In the genomic region with DNA sequence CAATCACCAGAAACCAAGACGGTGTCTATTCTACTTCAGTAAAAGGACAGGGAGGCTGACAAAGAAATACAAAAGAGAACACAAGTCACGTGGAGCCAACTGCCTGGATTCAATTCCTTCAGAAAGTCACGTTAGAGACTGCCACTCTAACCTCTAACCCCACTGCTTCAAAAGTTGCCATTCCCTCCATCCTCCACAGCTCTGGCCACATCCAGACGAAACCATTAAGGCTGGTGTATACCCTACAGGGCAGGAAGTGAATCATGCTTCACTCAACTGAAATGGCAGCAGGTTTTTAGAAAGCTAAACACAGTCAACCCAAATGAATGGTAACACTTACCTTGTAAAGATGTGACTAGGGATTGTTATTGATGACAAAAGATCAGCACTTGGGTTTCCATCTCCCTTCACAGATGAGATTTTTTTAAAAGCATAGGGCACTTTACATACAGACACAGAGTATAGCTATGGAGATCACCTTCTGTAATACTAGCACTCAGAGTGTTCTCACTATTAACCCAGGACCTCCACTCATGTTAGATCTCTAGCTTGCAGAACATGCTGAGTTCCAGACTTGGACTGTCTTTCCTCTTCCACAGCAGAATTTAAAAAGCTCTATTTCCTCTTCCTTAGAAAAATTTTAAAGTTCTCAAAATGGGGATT, we compare ENCODE assay signal across 1 cellular context.
TF ChIP-seq lines count a peak whose summit lies in the region.

No MANE protein-coding gene starts in this region.

TF ChIP-seq in GM23338, 12 proteins besides CTCF, POLR2A, EP300 and RAD21:
- TF ChIP-seq, protein P1, sequence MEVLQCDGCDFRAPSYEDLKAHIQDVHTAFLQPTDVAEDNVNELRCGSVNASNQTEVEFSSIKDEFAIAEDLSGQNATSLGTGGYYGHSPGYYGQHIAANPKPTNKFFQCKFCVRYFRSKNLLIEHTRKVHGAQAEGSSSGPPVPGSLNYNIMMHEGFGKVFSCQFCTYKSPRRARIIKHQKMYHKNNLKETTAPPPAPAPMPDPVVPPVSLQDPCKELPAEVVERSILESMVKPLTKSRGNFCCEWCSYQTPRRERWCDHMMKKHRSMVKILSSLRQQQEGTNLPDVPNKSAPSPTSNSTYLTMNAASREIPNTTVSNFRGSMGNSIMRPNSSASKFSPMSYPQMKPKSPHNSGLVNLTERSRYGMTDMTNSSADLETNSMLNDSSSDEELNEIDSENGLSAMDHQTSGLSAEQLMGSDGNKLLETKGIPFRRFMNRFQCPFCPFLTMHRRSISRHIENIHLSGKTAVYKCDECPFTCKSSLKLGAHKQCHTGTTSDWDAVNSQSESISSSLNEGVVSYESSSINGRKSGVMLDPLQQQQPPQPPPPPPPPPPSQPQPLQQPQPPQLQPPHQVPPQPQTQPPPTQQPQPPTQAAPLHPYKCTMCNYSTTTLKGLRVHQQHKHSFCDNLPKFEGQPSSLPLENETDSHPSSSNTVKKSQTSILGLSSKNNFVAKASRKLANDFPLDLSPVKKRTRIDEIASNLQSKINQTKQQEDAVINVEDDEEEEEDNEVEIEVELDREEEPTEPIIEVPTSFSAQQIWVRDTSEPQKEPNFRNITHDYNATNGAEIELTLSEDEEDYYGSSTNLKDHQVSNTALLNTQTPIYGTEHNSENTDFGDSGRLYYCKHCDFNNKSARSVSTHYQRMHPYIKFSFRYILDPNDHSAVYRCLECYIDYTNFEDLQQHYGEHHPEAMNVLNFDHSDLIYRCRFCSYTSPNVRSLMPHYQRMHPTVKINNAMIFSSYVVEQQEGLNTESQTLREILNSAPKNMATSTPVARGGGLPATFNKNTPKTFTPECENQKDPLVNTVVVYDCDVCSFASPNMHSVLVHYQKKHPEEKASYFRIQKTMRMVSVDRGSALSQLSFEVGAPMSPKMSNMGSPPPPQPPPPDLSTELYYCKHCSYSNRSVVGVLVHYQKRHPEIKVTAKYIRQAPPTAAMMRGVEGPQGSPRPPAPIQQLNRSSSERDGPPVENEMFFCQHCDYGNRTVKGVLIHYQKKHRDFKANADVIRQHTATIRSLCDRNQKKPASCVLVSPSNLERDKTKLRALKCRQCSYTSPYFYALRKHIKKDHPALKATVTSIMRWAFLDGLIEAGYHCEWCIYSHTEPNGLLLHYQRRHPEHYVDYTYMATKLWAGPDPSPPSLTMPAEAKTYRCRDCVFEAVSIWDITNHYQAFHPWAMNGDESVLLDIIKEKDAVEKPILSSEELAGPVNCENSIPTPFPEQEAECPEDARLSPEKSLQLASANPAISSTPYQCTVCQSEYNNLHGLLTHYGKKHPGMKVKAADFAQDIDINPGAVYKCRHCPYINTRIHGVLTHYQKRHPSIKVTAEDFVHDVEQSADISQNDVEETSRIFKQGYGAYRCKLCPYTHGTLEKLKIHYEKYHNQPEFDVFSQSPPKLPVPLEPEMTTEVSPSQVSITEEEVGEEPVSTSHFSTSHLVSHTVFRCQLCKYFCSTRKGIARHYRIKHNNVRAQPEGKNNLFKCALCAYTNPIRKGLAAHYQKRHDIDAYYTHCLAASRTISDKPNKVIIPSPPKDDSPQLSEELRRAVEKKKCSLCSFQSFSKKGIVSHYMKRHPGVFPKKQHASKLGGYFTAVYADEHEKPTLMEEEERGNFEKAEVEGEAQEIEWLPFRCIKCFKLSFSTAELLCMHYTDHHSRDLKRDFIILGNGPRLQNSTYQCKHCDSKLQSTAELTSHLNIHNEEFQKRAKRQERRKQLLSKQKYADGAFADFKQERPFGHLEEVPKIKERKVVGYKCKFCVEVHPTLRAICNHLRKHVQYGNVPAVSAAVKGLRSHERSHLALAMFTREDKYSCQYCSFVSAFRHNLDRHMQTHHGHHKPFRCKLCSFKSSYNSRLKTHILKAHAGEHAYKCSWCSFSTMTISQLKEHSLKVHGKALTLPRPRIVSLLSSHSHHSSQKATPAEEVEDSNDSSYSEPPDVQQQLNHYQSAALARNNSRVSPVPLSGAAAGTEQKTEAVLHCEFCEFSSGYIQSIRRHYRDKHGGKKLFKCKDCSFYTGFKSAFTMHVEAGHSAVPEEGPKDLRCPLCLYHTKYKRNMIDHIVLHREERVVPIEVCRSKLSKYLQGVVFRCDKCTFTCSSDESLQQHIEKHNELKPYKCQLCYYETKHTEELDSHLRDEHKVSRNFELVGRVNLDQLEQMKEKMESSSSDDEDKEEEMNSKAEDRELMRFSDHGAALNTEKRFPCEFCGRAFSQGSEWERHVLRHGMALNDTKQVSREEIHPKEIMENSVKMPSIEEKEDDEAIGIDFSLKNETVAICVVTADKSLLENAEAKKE (CRISPR knock-in tag; IDR thresholded peaks at IDR 0.05): no peak
- TF ChIP-seq POLR2AphosphoS5 (IDR thresholded peaks at IDR 0.05; ENCODE audit: low read depth) (no peak), NANOG (IDR thresholded peaks at IDR 0.05; ENCODE audit: borderline replicate concordance) (no peak), JUNB (IDR thresholded peaks at IDR 0.05; ENCODE audit: unreplicated experiment) (no peak)
- TF ChIP-seq, protein P2, sequence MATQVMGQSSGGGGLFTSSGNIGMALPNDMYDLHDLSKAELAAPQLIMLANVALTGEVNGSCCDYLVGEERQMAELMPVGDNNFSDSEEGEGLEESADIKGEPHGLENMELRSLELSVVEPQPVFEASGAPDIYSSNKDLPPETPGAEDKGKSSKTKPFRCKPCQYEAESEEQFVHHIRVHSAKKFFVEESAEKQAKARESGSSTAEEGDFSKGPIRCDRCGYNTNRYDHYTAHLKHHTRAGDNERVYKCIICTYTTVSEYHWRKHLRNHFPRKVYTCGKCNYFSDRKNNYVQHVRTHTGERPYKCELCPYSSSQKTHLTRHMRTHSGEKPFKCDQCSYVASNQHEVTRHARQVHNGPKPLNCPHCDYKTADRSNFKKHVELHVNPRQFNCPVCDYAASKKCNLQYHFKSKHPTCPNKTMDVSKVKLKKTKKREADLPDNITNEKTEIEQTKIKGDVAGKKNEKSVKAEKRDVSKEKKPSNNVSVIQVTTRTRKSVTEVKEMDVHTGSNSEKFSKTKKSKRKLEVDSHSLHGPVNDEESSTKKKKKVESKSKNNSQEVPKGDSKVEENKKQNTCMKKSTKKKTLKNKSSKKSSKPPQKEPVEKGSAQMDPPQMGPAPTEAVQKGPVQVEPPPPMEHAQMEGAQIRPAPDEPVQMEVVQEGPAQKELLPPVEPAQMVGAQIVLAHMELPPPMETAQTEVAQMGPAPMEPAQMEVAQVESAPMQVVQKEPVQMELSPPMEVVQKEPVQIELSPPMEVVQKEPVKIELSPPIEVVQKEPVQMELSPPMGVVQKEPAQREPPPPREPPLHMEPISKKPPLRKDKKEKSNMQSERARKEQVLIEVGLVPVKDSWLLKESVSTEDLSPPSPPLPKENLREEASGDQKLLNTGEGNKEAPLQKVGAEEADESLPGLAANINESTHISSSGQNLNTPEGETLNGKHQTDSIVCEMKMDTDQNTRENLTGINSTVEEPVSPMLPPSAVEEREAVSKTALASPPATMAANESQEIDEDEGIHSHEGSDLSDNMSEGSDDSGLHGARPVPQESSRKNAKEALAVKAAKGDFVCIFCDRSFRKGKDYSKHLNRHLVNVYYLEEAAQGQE (IDR thresholded peaks at IDR 0.05; ENCODE audit: unreplicated experiment): no peak
- TF ChIP-seq, protein P3, sequence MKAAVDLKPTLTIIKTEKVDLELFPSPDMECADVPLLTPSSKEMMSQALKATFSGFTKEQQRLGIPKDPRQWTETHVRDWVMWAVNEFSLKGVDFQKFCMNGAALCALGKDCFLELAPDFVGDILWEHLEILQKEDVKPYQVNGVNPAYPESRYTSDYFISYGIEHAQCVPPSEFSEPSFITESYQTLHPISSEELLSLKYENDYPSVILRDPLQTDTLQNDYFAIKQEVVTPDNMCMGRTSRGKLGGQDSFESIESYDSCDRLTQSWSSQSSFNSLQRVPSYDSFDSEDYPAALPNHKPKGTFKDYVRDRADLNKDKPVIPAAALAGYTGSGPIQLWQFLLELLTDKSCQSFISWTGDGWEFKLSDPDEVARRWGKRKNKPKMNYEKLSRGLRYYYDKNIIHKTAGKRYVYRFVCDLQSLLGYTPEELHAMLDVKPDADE (IDR thresholded peaks at IDR 0.05): no peak
